In the genomic region with DNA sequence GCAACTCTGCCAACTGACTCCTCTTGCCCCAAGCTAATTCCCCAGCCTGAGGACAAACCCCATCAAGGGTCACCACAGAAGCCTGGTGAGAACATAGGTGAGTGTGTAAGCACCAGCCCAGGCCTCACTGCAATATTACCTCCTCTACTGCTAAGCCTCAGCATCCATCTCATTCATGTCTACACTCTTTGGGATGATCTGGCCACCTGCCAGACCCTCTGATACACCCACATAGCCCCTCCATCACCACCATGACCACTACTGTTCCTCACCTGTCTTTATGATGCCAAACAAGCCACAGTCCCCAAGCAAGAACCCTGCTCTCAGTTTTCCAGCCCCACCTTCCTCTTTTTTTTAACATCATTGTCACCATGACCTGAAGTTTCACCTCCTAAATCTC, we compare ENCODE assay signal across 12 cellular contexts. TPM values are rescaled to one million over a fixed set of nuclear protein-coding genes. Genes with fewer than 3 reads are reported as not detected.
DNase-seq lines count a peak whose midpoint lies in the region; ATAC-seq, FAIRE-seq and TF ChIP-seq lines count a peak whose summit lies in the region.
"Had no signal": no experiment of that assay in that cellular context is flagged by ENCODE, and none has a peak within 500 bp of the region (broad histone marks: within the 10 kb centered on the region; RNA-seq: fewer than 3 reads in every experiment).

No MANE protein-coding gene starts in this region.

- peak overlapping the region; percentile 94 for H3K4me3 ChIP-seq in CD4-positive, CD25-positive, alpha-beta regulatory T cell (ENCODE audit: low read depth, low read length)
- no peak overlapping the region for H3K4me3 ChIP-seq in astrocyte (ENCODE audit: insufficient read depth, low read depth, low read length)
- H3K4me3 ChIP-seq: ovary had no signal

- in situ Hi-C loops in GM13977 (cut with MboI; ENCODE audit: low pct_unique_long_range_greater_than_20kb, low sequenced_read_pairs, unreplicated experiment) = loop anchor here (10.0 kb wide), 1 partner anchor 53 kb away; no protein-coding TSS in a partner anchor

- TF ChIP-seq CTCF in HFFc6 (IDR thresholded peaks at IDR 0.05) (no peak), astrocyte (IDR thresholded peaks at IDR 0.05; ENCODE audit: insufficient read depth, low read depth, low read length) (no peak), natural killer cell (IDR thresholded peaks at IDR 0.05) (no peak), GM13977 (IDR thresholded peaks at IDR 0.05; ENCODE audit: extremely low read depth, insufficient read depth, missing control alignments) (no peak)

- no peak overlapping the region for H2AFZ ChIP-seq in astrocyte (ENCODE audit: low read depth, low read length)

- no peaks in the 10 kb centered on the region for H3K27me3 ChIP-seq in CD4-positive, CD25-positive, alpha-beta regulatory T cell (ENCODE audit: control insufficient read depth, insufficient read depth, low read length)
- H3K27me3 ChIP-seq in astrocyte (ENCODE audit: insufficient read depth, low read length) = no peaks in the 10 kb centered on the region
- H3K27me3 ChIP-seq: ovary had no signal

- peaks cover 13 to 35% (median 20%) of the 10 kb centered on the region in 4 donors for H3K4me1 Mint-ChIP-seq in CD4-positive, CD25-positive, alpha-beta regulatory T cell
- H3K4me1 Mint-ChIP-seq in HFFc6 (ENCODE audit: low read depth) (peaks cover 43% of the 10 kb centered on the region), astrocyte (ENCODE audit: low read depth, unreplicated experiment) (peaks cover 24% of the 10 kb centered on the region), natural killer cell (peaks cover 18 to 37% of the 10 kb centered on the region in 2 donors)

- peaks cover 9 to 73% (median 34%) of the 10 kb centered on the region in 7 donors for H3K9me3 Mint-ChIP-seq in CD4-positive, CD25-positive, alpha-beta regulatory T cell
- H3K9me3 Mint-ChIP-seq in HFFc6 = peaks cover 45% of the 10 kb centered on the region
- H3K9me3 Mint-ChIP-seq in astrocyte (ENCODE audit: unreplicated experiment) = peaks cover 37% of the 10 kb centered on the region
- H3K9me3 Mint-ChIP-seq in natural killer cell = peaks cover 15 to 33% of the 10 kb centered on the region in 2 donors

- no peaks in the 10 kb centered on the region for H3K27me3 Mint-ChIP-seq in CD4-positive, CD25-positive, alpha-beta regulatory T cell
- peaks cover 4% of the 10 kb centered on the region; the same call in 1 of the 2 replicates for H3K27me3 Mint-ChIP-seq in HFFc6 (ENCODE audit: insufficient read depth)
- H3K27me3 Mint-ChIP-seq in astrocyte (ENCODE audit: low read depth, unreplicated experiment) = no peaks in the 10 kb centered on the region
- H3K27me3 Mint-ChIP-seq in natural killer cell (ENCODE audit: low read depth in 2 of 2) = no peaks in the 10 kb centered on the region

- no peak for DNase-seq in CD4-positive, CD25-positive, alpha-beta regulatory T cell
- DNase-seq in HFFc6 = no peak
- no peak for DNase-seq in astrocyte (ENCODE audit: low read depth)
- DNase-seq in natural killer cell = no peak
- DNase-seq in central memory CD4-positive, alpha-beta T cell = no peak
- DNase-seq in cerebellar nuclear complex (lab: John Stamatoyannopoulos, UW) = no peak
- DNase-seq in GM13977 (ENCODE audit: low spot score) = no peak
- no peak for DNase-seq in putamen (ENCODE audit: low spot score)
- DNase-seq: NCI-H1092, ovary, T1000 had no signal

- H3K9ac ChIP-seq in astrocyte (ENCODE audit: low read length) = no peak overlapping the region

- peak overlapping the region; percentile 76 to 97 (median 94) for H3K27ac Mint-ChIP-seq in CD4-positive, CD25-positive, alpha-beta regulatory T cell
- H3K27ac Mint-ChIP-seq in HFFc6 = peak overlapping the region; percentile 81
- no peak overlapping the region for H3K27ac Mint-ChIP-seq in astrocyte (ENCODE audit: unreplicated experiment)
- peak overlapping the region; percentile 83 to 94 for H3K27ac Mint-ChIP-seq in natural killer cell

- H3K4me2 ChIP-seq in astrocyte (ENCODE audit: low read length) = peak overlapping the region; percentile 87

- intact Hi-C loops in natural killer cell (cut with micrococcal nuclease) = no loop called here

- peaks cover 21% of the 10 kb centered on the region for H3K79me2 ChIP-seq in astrocyte (ENCODE audit: insufficient read depth, low read length)

- peak overlapping the region; percentile 90 to 99 (median 97) for H3K4me3 Mint-ChIP-seq in CD4-positive, CD25-positive, alpha-beta regulatory T cell
- H3K4me3 Mint-ChIP-seq in HFFc6 = peak overlapping the region; percentile 85
- peak overlapping the region; percentile 98 for H3K4me3 Mint-ChIP-seq in astrocyte (ENCODE audit: unreplicated experiment)
- H3K4me3 Mint-ChIP-seq in natural killer cell = peak overlapping the region; percentile 98

- H4K20me1 ChIP-seq in astrocyte (ENCODE audit: insufficient read depth, low read length) = peaks cover 16% of the 10 kb centered on the region

- peaks cover 28% of the 10 kb centered on the region for H3K4me1 ChIP-seq in CD4-positive, CD25-positive, alpha-beta regulatory T cell (ENCODE audit: control insufficient read depth, insufficient read depth, low read length, poor library complexity, severe bottlenecking)
- H3K4me1 ChIP-seq in astrocyte (ENCODE audit: insufficient read depth, low read length) = peaks cover 31% of the 10 kb centered on the region

- H3K27ac ChIP-seq in CD4-positive, CD25-positive, alpha-beta regulatory T cell (ENCODE audit: insufficient read depth, low read length, poor library complexity, severe bottlenecking) = peak overlapping the region; percentile 67
- H3K27ac ChIP-seq in astrocyte (ENCODE audit: low read depth, low read length) = no peak overlapping the region
- H3K27ac ChIP-seq: ovary had no signal

- FAIRE-seq in astrocyte (lab: Jason Lieb, UNC) = no peak
- FAIRE-seq: urothelium cell line had no signal

- ATAC-seq in CD4-positive, CD25-positive, alpha-beta regulatory T cell (ENCODE audit: low read depth in 2 of 2) = no peak
- ATAC-seq in natural killer cell = no peak

- H3K36me3 Mint-ChIP-seq in CD4-positive, CD25-positive, alpha-beta regulatory T cell = peaks cover 57% of the 10 kb centered on the region
- H3K36me3 Mint-ChIP-seq in HFFc6 (ENCODE audit: low read depth) (peaks cover 36% of the 10 kb centered on the region), astrocyte (ENCODE audit: low read depth, unreplicated experiment) (peaks cover 39% of the 10 kb centered on the region), natural killer cell (peaks cover 55% of the 10 kb centered on the region)

- H3K36me3 ChIP-seq in CD4-positive, CD25-positive, alpha-beta regulatory T cell (ENCODE audit: control insufficient read depth, insufficient read depth, low read length) = peaks cover 56% of the 10 kb centered on the region
- H3K36me3 ChIP-seq in astrocyte (ENCODE audit: insufficient read depth, low read length) = peaks cover 25% of the 10 kb centered on the region

- H3K9me3 ChIP-seq in CD4-positive, CD25-positive, alpha-beta regulatory T cell (ENCODE audit: control insufficient read depth in 2 of 2, low read length in 2 of 2) = peaks cover 52 to 60% of the 10 kb centered on the region in 2 experiments
- peaks cover 34% of the 10 kb centered on the region for H3K9me3 ChIP-seq in astrocyte (ENCODE audit: insufficient read depth, low read depth, low read length)

RNA-seq across cellular contexts. Expression of gene ZNF792, which starts 2.3 kb away (rescaled TPM):
- total RNA-seq in CD4-positive, CD25-positive, alpha-beta regulatory T cell = 16.2 TPM
- 10 to 100 TPM; 15.5 to 24.7 (median 19.9) TPM for polyA plus RNA-seq in CD4-positive, CD25-positive, alpha-beta regulatory T cell
- total RNA-seq in HFFc6 (2021; fragmentation: NEBNext Ultra II Directional; extraction: Animal tissue kit (Norgen Biotek cat#: 25700)) = 1 to 10 TPM; 2.7 to 3.2 (median 3.0) TPM
- total RNA-seq in astrocyte (5.7 and 5.9 TPM in 2 replicates), natural killer cell (10 to 100 TPM; 11.9 to 19.6 (median 16.2) TPM)

RNA-seq across cellular contexts. Expression of gene ZNF30, which starts 35.1 kb away (rescaled TPM):
- 4.5 TPM for total RNA-seq in CD4-positive, CD25-positive, alpha-beta regulatory T cell
- polyA plus RNA-seq in CD4-positive, CD25-positive, alpha-beta regulatory T cell = 10 to 100 TPM in 1 of 4 donors, 1 to 10 TPM in 3; 3.0 to 15.2 (median 7.7) TPM
- total RNA-seq in HFFc6 (2021; fragmentation: NEBNext Ultra II Directional; extraction: Animal tissue kit (Norgen Biotek cat#: 25700)) = 1 to 10 TPM; 1.9 to 3.1 (median 2.2) TPM
- total RNA-seq in astrocyte (3.7 and 4.0 TPM in 2 replicates), natural killer cell (1 to 10 TPM; 2.7 to 4.3 (median 3.8) TPM)

RNA-seq across cellular contexts. Expression of gene GRAMD1A, which starts 38.3 kb away (rescaled TPM):
- 179 TPM for total RNA-seq in CD4-positive, CD25-positive, alpha-beta regulatory T cell
- 10 to 100 TPM; 25.7 to 39.4 (median 32.1) TPM for polyA plus RNA-seq in CD4-positive, CD25-positive, alpha-beta regulatory T cell
- total RNA-seq in HFFc6 (2021; fragmentation: NEBNext Ultra II Directional; extraction: Animal tissue kit (Norgen Biotek cat#: 25700)) = 10 to 100 TPM; 48.2 to 51.3 (median 50.0) TPM
- total RNA-seq in astrocyte (64.6 and 67.4 TPM in 2 replicates), natural killer cell (10 to 100 TPM; 57.6 to 80.3 (median 66.6) TPM)
